1 cellular context compared by ENCODE assay signal in genomic region chr15:51314391-51315337, GRCh38.
TF ChIP-seq lines count a peak whose summit lies in the region.

No MANE protein-coding gene starts in this region.

TF ChIP-seq in HepG2, 621 proteins besides CTCF, POLR2A, EP300 and RAD21 (continued from another document and continues in another):
- TF ChIP-seq KDM2A (CRISPR knock-in tag; IDR thresholded peaks at IDR 0.05; ENCODE audit: borderline replicate concordance, low read depth): 0 out of 2 replicates have a peak, but pooled peaks have one; percentile 29
- peak; percentile 89 for TF ChIP-seq ZFX (CRISPR knock-in tag; IDR thresholded peaks at IDR 0.05; ENCODE audit: low read depth)
- TF ChIP-seq RXRA (CRISPR knock-in tag; IDR thresholded peaks at IDR 0.05): peak; percentile 49; the same call in 1 of the 2 replicates
- TF ChIP-seq ZMYM3 (CRISPR knock-in tag; IDR thresholded peaks at IDR 0.05): peak; percentile 87
- TF ChIP-seq ZNF234 (CRISPR knock-in tag; conservative IDR thresholded peaks at IDR 0.05): no peak
- TF ChIP-seq TFDP2 (CRISPR knock-in tag; IDR thresholded peaks at IDR 0.05): 0 out of 2 replicates have a peak, but pooled peaks have one; percentile 33
- peak; percentile 67; the same call in 1 of the 2 replicates for TF ChIP-seq CEBPB (IDR thresholded peaks at IDR 0.05; ENCODE audit: borderline replicate concordance, low read depth, low read length)
- no peak for TF ChIP-seq MLXIP (CRISPR knock-in tag; IDR thresholded peaks at IDR 0.05; ENCODE audit: borderline replicate concordance)
- TF ChIP-seq SSRP1 (CRISPR knock-in tag; IDR thresholded peaks at IDR 0.05): peak; percentile 58; the same call in 1 of the 2 replicates
- TF ChIP-seq ZGPAT (CRISPR knock-in tag; IDR thresholded peaks at IDR 0.05): peak; percentile 58
- TF ChIP-seq ZNF121 (CRISPR knock-in tag; IDR thresholded peaks at IDR 0.05): no peak
- TF ChIP-seq ZSCAN22 (CRISPR knock-in tag; IDR thresholded peaks at IDR 0.05): no peak
- TF ChIP-seq ELF1 (CRISPR knock-in tag; IDR thresholded peaks at IDR 0.05): peak; percentile 38
- no peak for TF ChIP-seq HES4 (CRISPR knock-in tag; IDR thresholded peaks at IDR 0.05; ENCODE audit: borderline replicate concordance)
- TF ChIP-seq ZNF18 (CRISPR knock-in tag; IDR thresholded peaks at IDR 0.05; ENCODE audit: insufficient replicate concordance): peak; percentile 18
- TF ChIP-seq NR1H2 (CRISPR knock-in tag; IDR thresholded peaks at IDR 0.05; ENCODE audit: borderline replicate concordance, low read depth): no peak
- peak; percentile 55; the same call in 1 of the 2 replicates for TF ChIP-seq SMAD3 (CRISPR knock-in tag; IDR thresholded peaks at IDR 0.05)
- no peak for TF ChIP-seq ZHX2 (IDR thresholded peaks at IDR 0.05; ENCODE audit: low read depth)
- no peak for TF ChIP-seq ZHX2 (CRISPR knock-in tag; IDR thresholded peaks at IDR 0.05; ENCODE audit: borderline replicate concordance)
- 0 out of 2 replicates have a peak, but pooled peaks have one; percentile 21 for TF ChIP-seq MEIS2 (CRISPR knock-in tag; IDR thresholded peaks at IDR 0.05)
- TF ChIP-seq RNF219 (CRISPR knock-in tag; IDR thresholded peaks at IDR 0.05): no peak
- no peak for TF ChIP-seq TBL1XR1 (IDR thresholded peaks at IDR 0.05; ENCODE audit: borderline replicate concordance, low read length, partially characterized antibody)
- TF ChIP-seq ZNF777 (CRISPR knock-in tag; IDR thresholded peaks at IDR 0.05): no peak
- TF ChIP-seq RFXAP (CRISPR knock-in tag; IDR thresholded peaks at IDR 0.05; ENCODE audit: borderline replicate concordance): 0 out of 2 replicates have a peak, but pooled peaks have one; percentile 63
- TF ChIP-seq FUBP1 (CRISPR knock-in tag; IDR thresholded peaks at IDR 0.05; ENCODE audit: borderline replicate concordance): 0 out of 2 replicates have a peak, but pooled peaks have one; percentile 21
- TF ChIP-seq SKIL (CRISPR knock-in tag; IDR thresholded peaks at IDR 0.05; ENCODE audit: borderline replicate concordance): peak; percentile 79
- peak; percentile 80 for TF ChIP-seq NCOA2 (CRISPR knock-in tag; IDR thresholded peaks at IDR 0.05)
- TF ChIP-seq BCL6 (CRISPR knock-in tag; IDR thresholded peaks at IDR 0.05): peak; percentile 56; the same call in 1 of the 2 replicates
- TF ChIP-seq CREM (IDR thresholded peaks at IDR 0.05): no peak
- TF ChIP-seq CREM (CRISPR knock-in tag; IDR thresholded peaks at IDR 0.05): no peak
- peak; percentile 52; the same call in 1 of the 2 replicates for TF ChIP-seq ZFP91 (CRISPR knock-in tag; IDR thresholded peaks at IDR 0.05; ENCODE audit: borderline replicate concordance)
- peak; percentile 83 for TF ChIP-seq RARA (CRISPR knock-in tag; IDR thresholded peaks at IDR 0.05)
- peak; percentile 61; the same call in 1 of the 2 replicates for TF ChIP-seq ISL2 (CRISPR knock-in tag; IDR thresholded peaks at IDR 0.05)
